In the genomic region with DNA sequence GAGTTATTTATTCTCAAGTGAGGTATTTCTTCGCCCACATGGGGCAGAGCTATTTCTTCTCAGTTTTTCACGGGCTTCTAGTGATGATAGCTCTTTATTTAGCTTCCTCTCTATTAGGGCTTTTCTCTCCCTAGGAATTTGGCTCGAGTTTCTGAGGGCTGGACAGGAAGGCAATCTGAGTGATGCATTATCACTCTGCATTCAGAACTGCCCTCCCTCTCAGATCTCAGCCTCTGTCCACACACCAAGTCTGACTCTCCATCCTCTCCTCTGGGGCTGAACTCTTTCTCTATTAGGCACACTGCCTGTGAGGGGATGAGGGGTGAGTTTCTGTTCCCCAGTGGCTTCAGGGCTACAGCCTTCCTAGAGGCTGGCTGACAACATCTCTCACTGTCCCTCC, we compare ENCODE assay signal across 1 cellular context.
A peak's percentile ranks its signal among the peaks of the same experiment; 100 is the strongest.
TF ChIP-seq lines count a peak whose summit lies in the region.

No MANE protein-coding gene starts in this region.

TF ChIP-seq in GM12878, 131 proteins besides CTCF, POLR2A, EP300 and RAD21:
- TF ChIP-seq SPI1 (IDR thresholded peaks at IDR 0.05; ENCODE audit: borderline replicate concordance, insufficient read depth, low read depth, low read length) (0 out of 2 replicates have a peak, but pooled peaks have one; percentile 4), BRCA1 (IDR thresholded peaks at IDR 0.05; ENCODE audit: low read depth, low read length) (no peak)
